In the genomic region with DNA sequence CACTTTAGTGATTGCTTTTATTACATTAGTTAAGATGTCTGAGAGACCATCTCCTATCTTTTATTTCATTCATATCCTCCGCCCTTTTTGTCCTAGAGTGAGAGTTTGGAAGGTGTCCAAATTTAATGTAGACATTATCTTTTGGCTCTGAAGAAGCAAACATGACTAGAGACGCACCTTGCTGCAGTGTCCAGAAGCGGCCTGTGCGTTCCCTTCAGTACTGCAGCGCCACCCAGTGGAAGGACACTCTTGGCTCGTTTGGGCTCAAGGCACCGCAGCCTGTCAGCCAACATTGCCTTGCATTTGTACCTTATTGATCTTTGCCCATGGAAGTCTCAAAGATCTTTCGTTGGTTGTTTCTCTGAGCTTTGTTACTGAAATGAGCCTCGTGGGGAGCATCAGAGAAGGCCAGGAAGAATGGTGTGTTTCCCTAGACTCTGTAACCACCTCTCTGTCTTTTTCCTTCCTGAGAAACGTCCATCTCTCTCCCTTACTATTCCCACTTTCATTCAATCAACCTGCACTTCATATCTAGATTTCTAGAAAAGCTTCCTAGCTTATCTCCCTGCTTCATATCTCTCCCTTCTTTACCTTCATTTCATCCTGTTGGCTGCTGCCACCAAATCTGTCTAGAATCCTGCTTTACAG, we compare ENCODE assay signal across 8 cellular contexts. TPM values are rescaled to one million over a fixed set of nuclear protein-coding genes. Genes with fewer than 3 reads are reported as not detected.
A peak's percentile ranks its signal among the peaks of the same experiment; 100 is the strongest.
DNase-seq lines count a peak whose midpoint lies in the region; ATAC-seq and TF ChIP-seq lines count a peak whose summit lies in the region.

No MANE protein-coding gene starts in this region.

- no peaks in the 10 kb centered on the region for H3K9me3 ChIP-seq in left ventricle myocardium inferior (replicated peaks)
- no peaks in the 10 kb centered on the region for H3K9me3 ChIP-seq in spleen

- intact Hi-C loops in left ventricle myocardium inferior (cut with micrococcal nuclease) (loop anchor here (2.0 kb wide), 1 partner anchor 65 kb away; no protein-coding TSS in a partner anchor), spleen (cut with DNase I; ENCODE audit: low total_unique reads) (no loop called here)

- TF ChIP-seq CTCF in C4-2B (conservative IDR thresholded peaks at IDR 0.05) (peak; percentile 99), left ventricle myocardium inferior (IDR thresholded peaks at IDR 0.05; ENCODE audit: borderline replicate concordance) (peak; percentile 90), spleen (IDR thresholded peaks at IDR 0.05 in 8 of 11, conservative IDR thresholded peaks at IDR 0.05 in 3 of 11) (peak; percentile 36 to 80 (median 63))

- H3K36me3 Mint-ChIP-seq in activated naive CD8-positive, alpha-beta T cell treated with anti-CD3 and anti-CD28 coated beads, Interleukin-2, amount 50 U/mL, for 24 hours (ENCODE audit: low read depth): peaks cover 80% of the 10 kb centered on the region

- H3K27ac ChIP-seq in C4-2B: no peak overlapping the region
- H3K27ac ChIP-seq in left ventricle myocardium inferior (replicated peaks): no peak overlapping the region
- H3K27ac ChIP-seq in spleen: peak overlapping the region in 1 of 8 donors; percentile 28

- ATAC-seq in HG02798 (IDR thresholded peaks at IDR 0.05; ENCODE audit: poor library complexity, unreplicated experiment) (peak; percentile 37), GM21619 (IDR thresholded peaks at IDR 0.05; ENCODE audit: unreplicated experiment) (no peak), HG03097 (IDR thresholded peaks at IDR 0.05; ENCODE audit: low FRiP score, unreplicated experiment) (no peak)
- peak; percentile 51 for ATAC-seq in activated naive CD8-positive, alpha-beta T cell treated with anti-CD3 and anti-CD28 coated beads, Interleukin-2, amount 50 U/mL, for 24 hours

- no peak for TF ChIP-seq POLR2A in spleen (IDR thresholded peaks at IDR 0.05)

- H3K4me1 ChIP-seq in left ventricle myocardium inferior: peaks cover 29% of the 10 kb centered on the region
- H3K4me1 ChIP-seq in spleen: peaks cover 0 to 39% (median 10%) of the 10 kb centered on the region in 6 donors

- H3K27me3 ChIP-seq in left ventricle myocardium inferior (ENCODE audit: low read depth) (no peaks in the 10 kb centered on the region), spleen (replicated peaks in 1 of 7) (no peaks in the 10 kb centered on the region)

- H3K4me3 Mint-ChIP-seq in activated naive CD8-positive, alpha-beta T cell treated with anti-CD3 and anti-CD28 coated beads, Interleukin-2, amount 50 U/mL, for 24 hours: no peak overlapping the region

- 67 to 81% (median 72%) methylated on average over 10 of the region's 10 CpGs for WGBS in spleen, 5 donors

- no peak overlapping the region for H3K4me3 ChIP-seq in left ventricle myocardium inferior
- no peak overlapping the region for H3K4me3 ChIP-seq in spleen

- DNase-seq in T-helper 1 cell (peak; percentile 32 to 62 (median 51)), left ventricle myocardium inferior (peak; percentile 79), spleen (peak; percentile 90)
- peak; percentile 77 for DNase-seq in activated naive CD8-positive, alpha-beta T cell treated with anti-CD3 and anti-CD28 coated beads, Interleukin-2, amount 50 U/mL, for 24 hours

- H3K36me3 ChIP-seq in left ventricle myocardium inferior (peaks cover 77% of the 10 kb centered on the region), spleen (peaks cover 2 to 93% (median 76%) of the 10 kb centered on the region in 6 donors)

- no peaks in the 10 kb centered on the region for H3K27me3 Mint-ChIP-seq in activated naive CD8-positive, alpha-beta T cell treated with anti-CD3 and anti-CD28 coated beads, Interleukin-2, amount 50 U/mL, for 24 hours

- H3K9me3 Mint-ChIP-seq in activated naive CD8-positive, alpha-beta T cell treated with anti-CD3 and anti-CD28 coated beads, Interleukin-2, amount 50 U/mL, for 24 hours: no peaks in the 10 kb centered on the region

- peaks cover 29% of the 10 kb centered on the region for H3K4me1 Mint-ChIP-seq in activated naive CD8-positive, alpha-beta T cell treated with anti-CD3 and anti-CD28 coated beads, Interleukin-2, amount 50 U/mL, for 24 hours

- H3K27ac Mint-ChIP-seq in activated naive CD8-positive, alpha-beta T cell treated with anti-CD3 and anti-CD28 coated beads, Interleukin-2, amount 50 U/mL, for 24 hours: peak overlapping the region; percentile 15

RNA-seq across cellular contexts. Expression of gene CLCN1, which starts 10.4 kb away (rescaled TPM):
- total RNA-seq in left ventricle myocardium inferior: not detected
- under 1 TPM in 4 of 7 donors, not detected in 3; 0.07 to 0.54 (median 0.26) TPM for total RNA-seq in spleen
- under 1 TPM; 0.06 to 0.08 (median 0.07) TPM for polyA plus RNA-seq in spleen

RNA-seq across cellular contexts. Expression of gene CASP2, which starts 17.4 kb away (rescaled TPM):
- 10.9 TPM for total RNA-seq in left ventricle myocardium inferior
- 10 to 100 TPM; 32.7 to 51.0 (median 43.8) TPM for total RNA-seq in spleen
- 10 to 100 TPM in 2 of 3 donors, 1 to 10 TPM in 1; 9.9 to 14.5 (median 12.2) TPM for polyA plus RNA-seq in spleen

RNA-seq across cellular contexts. Expression of gene TMEM139, which starts 20.8 kb away (rescaled TPM):
- total RNA-seq in left ventricle myocardium inferior: 8.8 TPM
- total RNA-seq in spleen: 1 to 10 TPM in 4 of 7 donors, under 1 TPM in 3; 0.60 to 2.0 (median 1.2) TPM
- 1 to 10 TPM in 1 of 3 donors, under 1 TPM in 2; 0.52 to 2.3 (median 0.70) TPM for polyA plus RNA-seq in spleen

RNA-seq across cellular contexts. Expression of gene GSTK1, which starts 42.3 kb away (rescaled TPM):
- total RNA-seq in left ventricle myocardium inferior (291 TPM), spleen (100 to 1,000 TPM; 194 to 247 (median 231) TPM)
- 100 to 1,000 TPM; 162 to 182 (median 178) TPM for polyA plus RNA-seq in spleen

RNA-seq across cellular contexts. Expression of gene FAM131B, which starts 57.0 kb away (rescaled TPM):
- total RNA-seq in left ventricle myocardium inferior (0.47 TPM), spleen (1 to 10 TPM in 1 of 7 donors, under 1 TPM in 6; 0.20 to 1.4 (median 0.74) TPM)
- under 1 TPM; 0.04 to 0.10 (median 0.09) TPM for polyA plus RNA-seq in spleen

Comparison
In these comparisons a context has a peak if more than half of its experiments do, and no peak if none do; other contexts are left out.
1. ATAC-seq: peak in HG02798 (single experiment) and activated naive CD8-positive, alpha-beta T cell treated with anti-CD3 and anti-CD28 coated beads, Interleukin-2, amount 50 U/mL, for 24 hours (single experiment); none in GM21619 (single experiment) and HG03097 (single experiment).
2. Peak in every context shown above with its lines, with median percentiles within 50 percentile points of each other: CTCF ChIP-seq and DNase-seq.